Comparison of ENCODE assay signal across 19 cellular contexts in genomic region chr7:100485514-100485913, GRCh38. TPM values are rescaled to one million over a fixed set of nuclear protein-coding genes. Genes with fewer than 3 reads are reported as not detected.
A peak's percentile ranks its signal among the peaks of the same experiment; 100 is the strongest.
DNase-seq lines count a peak whose midpoint lies in the region; TF ChIP-seq lines count a peak whose summit lies in the region.
"Had no signal": no experiment of that assay in that cellular context is flagged by ENCODE, and none has a peak within 500 bp of the region (broad histone marks: within the 10 kb centered on the region; RNA-seq: fewer than 3 reads in every experiment).

No MANE protein-coding gene starts in this region.

- 49 to 68% methylated on average over 3 to 4 of the region's 4 CpGs for WGBS in testis, 2 donors

- H3K27me3 ChIP-seq in NT2/D1 (ENCODE audit: insufficient read depth, insufficient read length) (no peaks in the 10 kb centered on the region), testis (no peaks in the 10 kb centered on the region)
- H3K27me3 ChIP-seq: foreskin keratinocyte, upper lobe of left lung had no signal

- TF ChIP-seq CTCF in testis (IDR thresholded peaks at IDR 0.05), result no peak

- no peak overlapping the region for H3K4me3 ChIP-seq in NT2/D1 (ENCODE audit: insufficient read length, low read depth)
- H3K4me3 ChIP-seq in testis, result no peak overlapping the region
- H3K4me3 ChIP-seq: psoas muscle, upper lobe of left lung had no signal

- no peak overlapping the region for H3K27ac Mint-ChIP-seq in activated naive CD4-positive, alpha-beta T cell treated with anti-CD3 and anti-CD28 coated beads, Interleukin-2, amount 50 U/mL, for 24 hours
- H3K27ac Mint-ChIP-seq: activated CD8-positive, alpha-beta T cell treated with anti-CD3 and anti-CD28 coated beads, Interleukin-2, amount 10 ng/mL, durations not matched to agents 7 days and 5 days had no signal

- TF ChIP-seq POLR2A in testis (IDR thresholded peaks at IDR 0.05), result no peak

- no peaks in the 10 kb centered on the region for H3K36me3 Mint-ChIP-seq in activated naive CD4-positive, alpha-beta T cell treated with anti-CD3 and anti-CD28 coated beads, Interleukin-2, amount 50 U/mL, for 24 hours
- H3K36me3 Mint-ChIP-seq: CD4-positive, CD25-positive, alpha-beta regulatory T cell had no signal

- no peak for DNase-seq in activated naive CD4-positive, alpha-beta T cell treated with anti-CD3 and anti-CD28 coated beads, Interleukin-2, amount 50 U/mL, for 16 hours
- DNase-seq in NT2/D1 (ENCODE audit: low read depth, low spot score) (no peak), iPS-NIHi7 (ENCODE audit: extremely low spot score) (peak; percentile 31), testis (no peak), NCI-H524 (lab: John Stamatoyannopoulos, UW) (no peak), NCI-H510A (lab: John Stamatoyannopoulos, UW) (no peak)
- DNase-seq in activated CD4-positive, alpha-beta T cell treated with anti-CD3 and anti-CD28 coated beads for 1 hour, result no peak
- DNase-seq: activated CD8-positive, alpha-beta T cell treated with anti-CD3 and anti-CD28 coated beads, Interleukin-2, amount 10 ng/mL, durations not matched to agents 7 days and 5 days; CD4-positive, CD25-positive, alpha-beta regulatory T cell; DMS79 treated with DMSO at 0.1 percent for 48 hours; foreskin keratinocyte; left colon; NCI-H1436 treated with DMSO at 0.1 percent for 48 hours; NCI-H2171 treated with DMSO at 0.1 percent for 48 hours; psoas muscle; stimulated activated naive CD8-positive, alpha-beta T cell treated with anti-CD3 and anti-CD28 coated beads, Interleukin-15, Interleukin-2, amounts not matched to agents 100 U/mL and 50 U/mL, for 24 hours; upper lobe of left lung had no signal

- H3K9me3 ChIP-seq in NT2/D1 (ENCODE audit: insufficient read depth, low read length) (no peaks in the 10 kb centered on the region), testis (no peaks in the 10 kb centered on the region)
- H3K9me3 ChIP-seq: psoas muscle, upper lobe of left lung had no signal

- H3K9me3 Mint-ChIP-seq in activated naive CD4-positive, alpha-beta T cell treated with anti-CD3 and anti-CD28 coated beads, Interleukin-2, amount 50 U/mL, for 24 hours, result no peaks in the 10 kb centered on the region
- H3K9me3 Mint-ChIP-seq: CD4-positive, CD25-positive, alpha-beta regulatory T cell; central memory CD8-positive, alpha-beta T cell had no signal

- H3K4me1 ChIP-seq in NT2/D1 (ENCODE audit: insufficient read depth, insufficient read length), result peaks cover 24% of the 10 kb centered on the region
- H3K4me1 ChIP-seq in testis, result peaks cover 32% of the 10 kb centered on the region
- H3K4me1 ChIP-seq: foreskin keratinocyte, psoas muscle had no signal

- peak overlapping the region; percentile 62 for H3K9ac ChIP-seq in NT2/D1 (ENCODE audit: insufficient read length, low read depth)

- peak overlapping the region; percentile 36 for H3K4me3 Mint-ChIP-seq in activated naive CD4-positive, alpha-beta T cell treated with anti-CD3 and anti-CD28 coated beads, Interleukin-2, amount 50 U/mL, for 24 hours
- H3K4me3 Mint-ChIP-seq: activated CD8-positive, alpha-beta T cell treated with anti-CD3 and anti-CD28 coated beads, Interleukin-2, amount 10 ng/mL, durations not matched to agents 7 days and 5 days had no signal

- intact Hi-C loops in testis (cut with DNase I; ENCODE audit: low total_unique reads), result no loop called here

- peak overlapping the region; percentile 74 to 85 for H3K27ac ChIP-seq in testis
- H3K27ac ChIP-seq: foreskin keratinocyte, psoas muscle, upper lobe of left lung had no signal

- peaks cover 10% of the 10 kb centered on the region for H3K4me1 Mint-ChIP-seq in activated naive CD4-positive, alpha-beta T cell treated with anti-CD3 and anti-CD28 coated beads, Interleukin-2, amount 50 U/mL, for 24 hours

- H3K27me3 Mint-ChIP-seq in activated naive CD4-positive, alpha-beta T cell treated with anti-CD3 and anti-CD28 coated beads, Interleukin-2, amount 50 U/mL, for 24 hours, result no peaks in the 10 kb centered on the region
- H3K27me3 Mint-ChIP-seq: central memory CD8-positive, alpha-beta T cell had no signal

- H3K36me3 ChIP-seq in NT2/D1 (ENCODE audit: insufficient read depth, insufficient read length, low read length) (no peaks in the 10 kb centered on the region), testis (ENCODE audit: low read depth, missing control alignments) (no peaks in the 10 kb centered on the region)
- H3K36me3 ChIP-seq: upper lobe of left lung had no signal

RNA-seq across cellular contexts. Expression of gene NYAP1, which starts 1.8 kb away (rescaled TPM):
- 10 to 100 TPM; 24.7 to 27.3 TPM for total RNA-seq in testis
- 15.7 TPM for polyA plus RNA-seq in testis (ENCODE audit: insufficient read depth, low read depth, low replicate concordance)
- polyA plus RNA-seq: CD4-positive, CD25-positive, alpha-beta regulatory T cell had no signal

RNA-seq across cellular contexts. Expression of gene TSC22D4, which starts 6.5 kb away (rescaled TPM):
- total RNA-seq in testis, result 100 to 1,000 TPM; 135 to 165 TPM
- polyA plus RNA-seq in testis (ENCODE audit: insufficient read depth, low read depth, low replicate concordance), result 57.4 TPM

RNA-seq across cellular contexts. Expression of gene SPACDR, which starts 21.5 kb away (rescaled TPM):
- total RNA-seq in testis, result 10 to 100 TPM; 34.0 to 45.8 TPM
- 84.9 TPM for polyA plus RNA-seq in testis (ENCODE audit: insufficient read depth, low read depth, low replicate concordance)
- total RNA-seq: psoas muscle had no signal

RNA-seq across cellular contexts. Expression of gene PPP1R35, which starts 49.2 kb away (rescaled TPM):
- total RNA-seq in testis, result 100 to 1,000 TPM in 1 of 2 donors, 10 to 100 TPM in 1; 97.6 to 128 TPM
- polyA plus RNA-seq in testis (ENCODE audit: insufficient read depth, low read depth, low replicate concordance), result 76.4 TPM

RNA-seq across cellular contexts. Expression of gene AGFG2, which starts 53.5 kb away (rescaled TPM):
- 10 to 100 TPM; 62.0 to 67.2 TPM for total RNA-seq in testis
- polyA plus RNA-seq in testis (ENCODE audit: insufficient read depth, low read depth, low replicate concordance), result 51.4 TPM
